Comparison of ENCODE assay signal across 17 cellular contexts in genomic region chr7:31105256-31105950, GRCh38. TPM values are rescaled to one million over a fixed set of nuclear protein-coding genes. Genes with fewer than 3 reads are reported as not detected.
DNase-seq lines count a peak whose midpoint lies in the region; ATAC-seq and TF ChIP-seq lines count a peak whose summit lies in the region.
"Had no signal": no experiment of that assay in that cellular context is flagged by ENCODE, and none has a peak within 500 bp of the region (broad histone marks: within the 10 kb centered on the region; RNA-seq: fewer than 3 reads in every experiment).

No MANE protein-coding gene starts in this region.

- H3K9ac ChIP-seq in neural progenitor cell: no peak overlapping the region
- H3K9ac ChIP-seq in colonic mucosa (ENCODE audit: low read depth in 2 of 2, low read length in 2 of 2): no peak overlapping the region

- H3K27ac Mint-ChIP-seq in neural progenitor cell (peak overlapping the region; percentile 64), type B pancreatic cell (no peak overlapping the region)
- H3K27ac Mint-ChIP-seq: B cell, CD14-positive monocyte had no signal

- H3K36me3 ChIP-seq in RWPE2 (ENCODE audit: low read depth): no peaks in the 10 kb centered on the region
- H3K36me3 ChIP-seq in neural progenitor cell: no peaks in the 10 kb centered on the region
- H3K36me3 ChIP-seq in colonic mucosa: no peaks in the 10 kb centered on the region

- TF ChIP-seq CTCF in RWPE2 (IDR thresholded peaks at IDR 0.05; ENCODE audit: poor library complexity, severe bottlenecking) (no peak), neural progenitor cell (IDR thresholded peaks at IDR 0.05) (no peak), type B pancreatic cell (conservative IDR thresholded peaks at IDR 0.05) (no peak), colonic mucosa (IDR thresholded peaks at IDR 0.05) (no peak)

- no peak overlapping the region for H3K4me2 ChIP-seq in neural progenitor cell

- H3K79me2 ChIP-seq in neural progenitor cell (ENCODE audit: low read depth): no peaks in the 10 kb centered on the region

- intact Hi-C loops in colonic mucosa (cut with DNase I): no loop called here

- H3K27ac ChIP-seq in RWPE2 (ENCODE audit: poor library complexity, severe bottlenecking) (no peak overlapping the region), neural progenitor cell (no peak overlapping the region), colonic mucosa (no peak overlapping the region)

- H3K4me3 Mint-ChIP-seq in neural progenitor cell (no peak overlapping the region), type B pancreatic cell (no peak overlapping the region)
- H3K4me3 Mint-ChIP-seq: B cell, CD14-positive monocyte had no signal

- no peak for ATAC-seq in RWPE2 (ENCODE audit: low read depth)
- ATAC-seq in HG03432 (IDR thresholded peaks at IDR 0.05; ENCODE audit: unreplicated experiment): no peak
- ATAC-seq: Panc1 had no signal

- H3K36me3 Mint-ChIP-seq in neural progenitor cell: peaks cover 9% of the 10 kb centered on the region
- H3K36me3 Mint-ChIP-seq in type B pancreatic cell: no peaks in the 10 kb centered on the region
- H3K36me3 Mint-ChIP-seq: CD14-positive monocyte had no signal

- H3K9me3 ChIP-seq in RWPE2 (ENCODE audit: severe bottlenecking) (no peaks in the 10 kb centered on the region), neural progenitor cell (ENCODE audit: low read depth) (no peaks in the 10 kb centered on the region), colonic mucosa (no peaks in the 10 kb centered on the region)

- H3K4me3 ChIP-seq in RWPE2 (ENCODE audit: severe bottlenecking): no peak overlapping the region
- H3K4me3 ChIP-seq in neural progenitor cell: no peak overlapping the region
- no peak overlapping the region for H3K4me3 ChIP-seq in colonic mucosa

- H3K4me1 ChIP-seq in RWPE2 (ENCODE audit: insufficient read depth, poor library complexity, severe bottlenecking) (no peaks in the 10 kb centered on the region), neural progenitor cell (no peaks in the 10 kb centered on the region), colonic mucosa (no peaks in the 10 kb centered on the region)

- H3K27me3 ChIP-seq in RWPE2 (ENCODE audit: insufficient read depth, poor library complexity, severe bottlenecking): no peaks in the 10 kb centered on the region
- no peaks in the 10 kb centered on the region for H3K27me3 ChIP-seq in neural progenitor cell
- H3K27me3 ChIP-seq in colonic mucosa: no peaks in the 10 kb centered on the region

- peaks cover 15% of the 10 kb centered on the region for H3K27me3 Mint-ChIP-seq in neural progenitor cell (ENCODE audit: insufficient read depth, low read depth)
- H3K27me3 Mint-ChIP-seq in type B pancreatic cell: peaks cover 12% of the 10 kb centered on the region
- H3K27me3 Mint-ChIP-seq: B cell had no signal

- H3K4me1 Mint-ChIP-seq in neural progenitor cell: no peaks in the 10 kb centered on the region
- no peaks in the 10 kb centered on the region for H3K4me1 Mint-ChIP-seq in type B pancreatic cell (ENCODE audit: unreplicated experiment)
- H3K4me1 Mint-ChIP-seq: B cell, CD14-positive monocyte had no signal

- no peaks in the 10 kb centered on the region for H3F3A ChIP-seq in neural progenitor cell (ENCODE audit: low read depth)

- DNase-seq in activated effector memory CD4-positive, alpha-beta T cell treated with anti-CD3 and anti-CD28 coated beads, Interleukin-2, amount 50 U/mL, for 16 hours: peak; percentile 48
- no peak for DNase-seq in activated effector memory CD4-positive, alpha-beta T cell treated with Interleukin-2 at 50 U/mL for 16 hours
- DNase-seq in RWPE2 (ENCODE audit: low spot score) (peak; percentile 19), neural progenitor cell (ENCODE audit: low spot score) (no peak), type B pancreatic cell (ENCODE audit: extremely low spot score, unreplicated experiment) (peak; percentile 53), colonic mucosa (no peak), foreskin melanocyte (no peak)
- DNase-seq: HCEC 1CT, KBM-7, NCI-H1092, NCI-H1436, NCI-H1930 had no signal

- H2AFZ ChIP-seq in neural progenitor cell (replicated peaks): no peak overlapping the region

- no peaks in the 10 kb centered on the region for H4K20me1 ChIP-seq in neural progenitor cell (ENCODE audit: low read depth)

- no peaks in the 10 kb centered on the region for H3K9me3 Mint-ChIP-seq in neural progenitor cell
- H3K9me3 Mint-ChIP-seq in type B pancreatic cell: no peaks in the 10 kb centered on the region

RNA-seq across cellular contexts. Expression of gene ADCYAP1R1, which starts 53.3 kb away (rescaled TPM):
- total RNA-seq in neural progenitor cell (ENCODE audit: low replicate concordance): 0.39 and 0.56 TPM in 2 replicates
- 0.24 and 2.8 TPM in 2 replicates for total RNA-seq in type B pancreatic cell (ENCODE audit: low replicate concordance)
- total RNA-seq in colonic mucosa: under 1 TPM; 0.37 to 0.90 TPM
- total RNA-seq: B cell, NCI-H460 had no signal

Comparison
In these comparisons a context has a peak if more than half of its experiments do, and no peak if none do; other contexts are left out.
1. DNase-seq: peak in activated effector memory CD4-positive, alpha-beta T cell treated with anti-CD3 and anti-CD28 coated beads, Interleukin-2, amount 50 U/mL, for 16 hours (single experiment), RWPE2 (single experiment) and type B pancreatic cell (single experiment); none in activated effector memory CD4-positive, alpha-beta T cell treated with Interleukin-2 at 50 U/mL for 16 hours (single experiment), neural progenitor cell (single experiment), colonic mucosa (single experiment) and foreskin melanocyte (single experiment).